ENCODE assay signal across 25 cellular contexts in the genomic region with DNA sequence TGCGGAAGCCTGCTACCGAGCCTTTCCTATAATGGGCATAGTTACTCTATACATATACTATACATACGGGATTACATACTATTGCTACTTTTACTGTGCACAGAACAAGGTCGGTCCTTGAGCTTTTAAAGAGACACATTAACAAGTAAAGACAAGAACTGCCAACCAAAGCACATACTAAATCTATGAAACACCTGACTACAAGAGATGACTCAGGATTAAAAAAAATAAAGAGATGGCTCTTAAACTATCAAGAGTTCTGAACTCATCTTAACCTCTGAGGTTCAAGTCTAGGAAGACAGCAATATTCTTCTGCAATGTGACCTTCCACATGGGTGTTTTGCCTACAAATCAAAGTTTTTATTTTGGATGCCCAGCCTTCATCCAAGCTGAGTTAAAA.
A peak's percentile ranks its signal among the peaks of the same experiment; 100 is the strongest.
DNase-seq lines count a peak whose midpoint lies in the region; ATAC-seq, FAIRE-seq and TF ChIP-seq lines count a peak whose summit lies in the region.
"Had no signal": no experiment of that assay in that cellular context is flagged by ENCODE, and none has a peak within 500 bp of the region (broad histone marks: within the 10 kb centered on the region; RNA-seq: fewer than 3 reads in every experiment).

No MANE protein-coding gene starts in this region.

- H3K4me2 ChIP-seq in IMR-90 (ENCODE audit: low read depth, low read length) (no peak overlapping the region), H1 (ENCODE audit: insufficient read depth in 1 of 2, low read depth in 2 of 2, low read length in 2 of 2) (no peak overlapping the region)
- H3K4me2 ChIP-seq: BLaER1 treated with 17β-estradiol and CSF1 and Interleukin-3, amounts not matched to agents 10 nM and 100 nM had no signal

- H3K56ac ChIP-seq in IMR-90 (ENCODE audit: extremely low read depth, insufficient read depth, low read length) (no peak overlapping the region), H1 (replicated peaks; ENCODE audit: insufficient read length, low read depth, low read length) (no peak overlapping the region)

- no peak overlapping the region for H3K27ac ChIP-seq in IMR-90 (ENCODE audit: insufficient read depth, low read length)
- no peak overlapping the region for H3K27ac ChIP-seq in H1 (ENCODE audit: low read depth, low read length)
- H3K27ac ChIP-seq: BLaER1 treated with 17β-estradiol and CSF1 and Interleukin-3, amounts not matched to agents 10 nM and 100 nM; right atrium auricular region; spleen had no signal

- no peak overlapping the region for H3K9ac ChIP-seq in IMR-90 (ENCODE audit: low read depth, low read length)
- no peak overlapping the region for H3K9ac ChIP-seq in H1 (replicated peaks in 1 of 4; ENCODE audit: extremely low read depth in 1 of 4, low read depth in 3 of 4, low read length in 3 of 4)
- H3K9ac ChIP-seq: BLaER1 treated with 17β-estradiol and CSF1 and Interleukin-3, amounts not matched to agents 10 nM and 100 nM had no signal

- H3K9me3 ChIP-seq in IMR-90 (ENCODE audit: control insufficient read depth, insufficient read depth, low read length) (no peaks in the 10 kb centered on the region), H1 (ENCODE audit: insufficient read depth in 2 of 2, low read depth in 1 of 2, low read length in 1 of 2) (no peaks in the 10 kb centered on the region)
- H3K9me3 ChIP-seq: BLaER1 treated with 17β-estradiol and CSF1 and Interleukin-3, amounts not matched to agents 10 nM and 100 nM; Caco-2; HAP-1; right atrium auricular region; spleen had no signal

- no TSS peak for BruUV-seq in IMR-90 (replicated peaks; lab: Mats Ljungman, UMichigan)

- H2BK20ac ChIP-seq in IMR-90 (ENCODE audit: low read depth, low read length) (no peak overlapping the region), H1 (ENCODE audit: low read length) (no peak overlapping the region)

- CTCF ChIA-PET in IMR-90 (lab: Yijun Ruan, JAX) (no interaction called here), H1 (lab: Charles Lee; ENCODE audit: partially characterized antibody) (interaction anchor here (1.2 to 1.6 kb wide), 2 partner anchors 8 to 100 kb away, joined by 4 to 6 read pairs; no protein-coding TSS in a partner anchor)

- H2AFZ ChIP-seq in IMR-90 (replicated peaks; ENCODE audit: low read length, poor library complexity) (no peak overlapping the region), H1 (ENCODE audit: low read length) (no peak overlapping the region)

- H3K4me1 ChIP-seq in IMR-90 (ENCODE audit: control insufficient read depth, insufficient read depth, low read length) (peaks cover 2% of the 10 kb centered on the region; the same call in 1 of the 2 replicates), H1 (replicated peaks in 1 of 4; ENCODE audit: control insufficient read depth in 3 of 4, insufficient read depth in 4 of 4, low read length in 3 of 4) (peaks cover 0 to 2% (median 0%) of the 10 kb centered on the region in 4 experiments; a peak in 1 of 7 replicates)
- H3K4me1 ChIP-seq: spleen had no signal

- dilution Hi-C loops in IMR-90 (cut with HindIII; ENCODE audit: low sequenced_read_pairs, unreplicated experiment): no loop called here

- H3K18ac ChIP-seq in IMR-90 (ENCODE audit: low read depth, low read length) (no peak overlapping the region), H1 (ENCODE audit: extremely low read depth, low read length) (no peak overlapping the region)

- intact Hi-C loops in IMR-90 (cut with micrococcal nuclease): no loop called here

- no peaks in the 10 kb centered on the region for H4K20me1 ChIP-seq in IMR-90 (ENCODE audit: insufficient read depth, low read length)
- H4K20me1 ChIP-seq in H1 (replicated peaks in 1 of 2; ENCODE audit: control insufficient read depth in 1 of 2, insufficient read depth in 2 of 2, low read length in 2 of 2): peaks cover 0 to 2% of the 10 kb centered on the region in 2 experiments
- H4K20me1 ChIP-seq: BLaER1 treated with 17β-estradiol and CSF1 and Interleukin-3, amounts not matched to agents 10 nM and 100 nM had no signal

- no peak overlapping the region for H3K4me3 ChIP-seq in IMR-90 (ENCODE audit: insufficient read depth, low read depth, low read length)
- no peak overlapping the region for H3K4me3 ChIP-seq in H1 (ENCODE audit: extremely low read depth in 1 of 4, insufficient read depth in 2 of 4, low read depth in 3 of 4, low read length in 4 of 4)
- H3K4me3 ChIP-seq: BLaER1 treated with 17β-estradiol and CSF1 and Interleukin-3, amounts not matched to agents 10 nM and 100 nM; dorsolateral prefrontal cortex; HAP-1; right atrium auricular region; spleen had no signal

- H2BK5ac ChIP-seq in IMR-90 (ENCODE audit: low read depth, low read length, poor library complexity, severe bottlenecking): no peak overlapping the region
- no peak overlapping the region for H2BK5ac ChIP-seq in H1 (ENCODE audit: low read depth, low read length)

- 0 out of 2 replicates have a peak, but pooled peaks cover 6% of the 10 kb centered on the region for H3K9me1 ChIP-seq in IMR-90 (ENCODE audit: insufficient read depth, low read length)

- H3K4ac ChIP-seq in IMR-90 (ENCODE audit: low read depth, low read length) (no peak overlapping the region), H1 (replicated peaks; ENCODE audit: insufficient read length, low read depth, low read length) (no peak overlapping the region)

- peak; percentile 30 for DNase-seq in EH (ENCODE audit: low read depth)
- DNase-seq in IMR-90: peak; percentile 38
- no peak for DNase-seq in H1 (ENCODE audit: low read depth in 1 of 2, low spot score in 2 of 2)
- DNase-seq in renal cortical epithelial cell (ENCODE audit: low read depth): peak; percentile 87
- no peak for DNase-seq in RKO (ENCODE audit: low spot score)
- DNase-seq in NCI-H2196 treated with DMSO at 0.1 percent for 48 hours (lab: John Stamatoyannopoulos, UW; ENCODE audit: unreplicated experiment): no peak
- DNase-seq: activated CD4-positive, alpha-beta T cell treated with anti-CD3 and anti-CD28 coated beads, Interleukin-2, amount 50 U/mL, for 48 hours; activated CD4-positive, CD25-positive, alpha-beta regulatory T cell; Caco-2; dorsolateral prefrontal cortex; left ventricle myocardium superior; midbrain; natural killer cell; NCI-H187; NCI-H2171 treated with DMSO at 0.1 percent for 48 hours; NCI-H526 treated with DMSO at 0.1 percent for 48 hours; spleen; stimulated activated CD4-positive, alpha-beta T cell treated with anti-CD3 and anti-CD28 coated beads, Interleukin-2, amount 100 ng/mL, for 48 hours; substantia nigra had no signal

- no peak overlapping the region for H4K91ac ChIP-seq in IMR-90 (ENCODE audit: insufficient read depth, low read depth, low read length)
- no peak overlapping the region for H4K91ac ChIP-seq in H1 (replicated peaks; ENCODE audit: insufficient read length, low read length)

- no peak for TF ChIP-seq EP300 in H1 (IDR thresholded peaks at IDR 0.05; ENCODE audit: borderline replicate concordance in 1 of 2, low read depth in 2 of 2, low read length in 2 of 2)

- no peaks in the 10 kb centered on the region; the same call in 1 of the 2 replicates for H3K23me2 ChIP-seq in H1 (ENCODE audit: low read depth, low read length)

- no peaks in the 10 kb centered on the region for H3K79me1 ChIP-seq in IMR-90 (ENCODE audit: low read depth in 1 of 2, low read length in 2 of 2)
- H3K79me1 ChIP-seq in H1 (ENCODE audit: low read depth, low read length): no peaks in the 10 kb centered on the region

- no peak for TF ChIP-seq POLR2A in IMR-90 (IDR thresholded peaks at IDR 0.05; ENCODE audit: low read depth, low read length)
- TF ChIP-seq POLR2A in H1 (IDR thresholded peaks at IDR 0.05; ENCODE audit: control extremely low read depth in 1 of 2, low read depth in 2 of 2, low read length in 2 of 2): no peak

- H3K23ac ChIP-seq in IMR-90 (ENCODE audit: low read depth, low read length): no peak overlapping the region
- no peak overlapping the region for H3K23ac ChIP-seq in H1 (ENCODE audit: insufficient read length)

- H4K5ac ChIP-seq in IMR-90 (ENCODE audit: low read depth, low read length): no peak overlapping the region
- H4K5ac ChIP-seq in H1 (ENCODE audit: insufficient read length, low read depth, low read length): no peak overlapping the region

- TF ChIP-seq RAD21 in IMR-90 (IDR thresholded peaks at IDR 0.05; ENCODE audit: low read length) (no peak), H1 (IDR thresholded peaks at IDR 0.05 in 1 of 2, conservative IDR thresholded peaks at IDR 0.05 in 1 of 2; ENCODE audit: low read depth in 2 of 2, low read length in 2 of 2) (no peak)

- no peak overlapping the region for H2BK120ac ChIP-seq in IMR-90 (ENCODE audit: low read depth, low read length)
- H2BK120ac ChIP-seq in H1 (replicated peaks; ENCODE audit: low read depth, low read length): no peak overlapping the region

- peaks cover 0 to 3% of the 10 kb centered on the region in 2 experiments; a peak in 2 of 4 replicates for H3K79me2 ChIP-seq in H1 (ENCODE audit: control insufficient read depth in 1 of 2, insufficient read depth in 2 of 2, low read length in 2 of 2)

- WGBS in IMR-90 (ENCODE audit: extremely low coverage in 2 of 2, insufficient read length in 1 of 2), 2 experiments: no CpG with 5 or more reads among the region's 4 CpGs
- WGBS in H1 (ENCODE audit: extremely low coverage in 1 of 2, insufficient coverage in 1 of 2, insufficient read length in 1 of 2, insufficient replicate concordance in 2 of 2, low coverage in 1 of 2, low lambda C conversion rate in 2 of 2, missing lambda C conversion rate in 1 of 2), 2 experiments: 80% methylated on average over 4 of the region's 4 CpGs; no CpG with 5 or more reads in 1 of the 2 experiments

- POLR2A ChIA-PET in IMR-90 (lab: Charles Lee; ENCODE audit: unreplicated experiment): no interaction called here
- POLR2A ChIA-PET in H1 (lab: Charles Lee; ENCODE audit: partially characterized antibody): no interaction called here

- H4K8ac ChIP-seq in IMR-90 (ENCODE audit: low read depth in 2 of 2, low read length in 2 of 2) (no peak overlapping the region), H1 (ENCODE audit: extremely low read depth, insufficient read depth, low read length) (no peak overlapping the region)

- H3K14ac ChIP-seq in IMR-90 (replicated peaks; ENCODE audit: low read depth, low read length) (no peak overlapping the region), H1 (ENCODE audit: insufficient read length) (peak overlapping the region; percentile 38)

- in situ Hi-C loops in IMR-90 (cut with MboI; ENCODE audit: low sequenced_read_pairs): no loop called here

- TF ChIP-seq CTCF in IMR-90 (conservative IDR thresholded peaks at IDR 0.05; ENCODE audit: low read depth, low read length) (no peak), H1 (IDR thresholded peaks at IDR 0.05; ENCODE audit: control extremely low read depth in 1 of 3, insufficient read depth in 1 of 3, low read depth in 1 of 3, low read length in 3 of 3) (no peak)

- H2AK9ac ChIP-seq in IMR-90 (replicated peaks; ENCODE audit: low read depth, low read length, poor library complexity): no peak overlapping the region

- H2BK15ac ChIP-seq in IMR-90 (ENCODE audit: low read depth, low read length) (no peak overlapping the region), H1 (ENCODE audit: low read length) (no peak overlapping the region)

- ATAC-seq in IMR-90 (ENCODE audit: low read depth): no peak
- ATAC-seq in GM19324 (IDR thresholded peaks at IDR 0.05; ENCODE audit: low FRiP score, unreplicated experiment): no peak
- ATAC-seq: left ventricle myocardium superior; natural killer cell; stimulated activated effector memory CD8-positive, alpha-beta T cell treated with anti-CD3 and anti-CD28 coated beads, Interleukin-12 subunit alpha, Interleukin-12 subunit beta, amount 100 ng/mL, for 72 hours had no signal

- H2AK5ac ChIP-seq in IMR-90 (ENCODE audit: low read depth, low read length) (no peak overlapping the region), H1 (ENCODE audit: low read depth, low read length) (no peak overlapping the region)

- H3K27me3 ChIP-seq in IMR-90 (ENCODE audit: control insufficient read depth, insufficient read depth, low read length) (no peaks in the 10 kb centered on the region), H1 (replicated peaks in 1 of 4; ENCODE audit: control insufficient read depth in 3 of 4, extremely low read depth in 1 of 4, insufficient read depth in 3 of 4, low read length in 3 of 4) (no peaks in the 10 kb centered on the region)
- H3K27me3 ChIP-seq: BLaER1 treated with 17β-estradiol and CSF1 and Interleukin-3, amounts not matched to agents 10 nM and 100 nM; dorsolateral prefrontal cortex; right atrium auricular region; spleen had no signal

- FAIRE-seq in H1 (lab: Jason Lieb, UNC): no peak
- FAIRE-seq: endothelial cell of umbilical vein had no signal

- H2BK12ac ChIP-seq in H1 (ENCODE audit: low read depth, low read length): no peak overlapping the region

- H3K36me3 ChIP-seq in IMR-90 (ENCODE audit: control insufficient read depth, insufficient read depth, low read length) (no peaks in the 10 kb centered on the region), H1 (ENCODE audit: control insufficient read depth in 2 of 4, insufficient read depth in 4 of 4, low read length in 3 of 4) (no peaks in the 10 kb centered on the region)
- H3K36me3 ChIP-seq: BLaER1 treated with 17β-estradiol and CSF1 and Interleukin-3, amounts not matched to agents 10 nM and 100 nM; HAP-1; right atrium auricular region; spleen had no signal

Comparison
In these comparisons a context has a peak if more than half of its experiments do, and no peak if none do; other contexts are left out.
1. DNase-seq: peak in EH (single experiment), IMR-90 (single experiment) and renal cortical epithelial cell (single experiment); none in H1 (0 of 2), RKO (single experiment) and NCI-H2196 treated with DMSO at 0.1 percent for 48 hours (single experiment).